Comparison of ENCODE assay signal across 9 cellular contexts in the genomic region with DNA sequence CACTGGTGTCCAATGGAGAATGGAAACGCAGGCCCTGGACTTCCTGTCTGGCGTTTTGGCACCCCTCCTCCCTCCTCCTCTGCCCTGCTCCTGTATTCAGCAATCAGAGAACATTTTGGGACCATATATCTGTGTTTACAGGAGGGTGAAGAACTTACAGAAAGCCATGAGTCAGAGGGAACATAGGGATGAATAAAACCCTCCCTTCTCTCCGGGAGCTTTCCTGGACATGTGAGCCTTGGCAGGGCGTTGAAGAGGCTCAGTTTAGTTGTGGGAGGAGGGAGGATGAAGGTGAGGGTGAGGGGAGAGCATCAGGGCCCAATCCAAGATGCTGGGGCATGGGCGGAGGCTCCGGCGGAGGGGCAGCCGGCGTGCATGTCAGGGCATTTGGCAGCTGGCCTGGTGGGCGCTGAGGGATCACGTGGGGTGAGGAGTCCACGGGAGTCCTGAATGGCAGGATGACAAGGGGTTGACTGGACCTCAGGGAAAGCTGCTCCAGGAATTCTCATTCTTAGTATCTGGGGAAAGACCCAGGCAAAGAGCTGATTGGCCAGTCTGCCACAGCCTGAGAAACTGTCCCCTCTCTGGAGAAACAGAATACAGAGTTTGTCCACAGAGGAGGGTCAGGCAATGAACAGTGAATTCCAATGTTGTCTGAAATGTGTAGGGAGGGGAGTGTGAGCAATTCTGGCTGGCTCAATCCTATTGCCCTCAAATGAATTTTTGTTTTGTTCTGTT. TPM values are rescaled to one million over a fixed set of nuclear protein-coding genes. Genes with fewer than 3 reads are reported as not detected.
DNase-seq lines count a peak whose midpoint lies in the region; ATAC-seq and TF ChIP-seq lines count a peak whose summit lies in the region.
"Had no signal": no experiment of that assay in that cellular context is flagged by ENCODE, and none has a peak within 500 bp of the region (broad histone marks: within the 10 kb centered on the region; RNA-seq: fewer than 3 reads in every experiment).

No MANE protein-coding gene starts in this region.

- H3K4me3 Mint-ChIP-seq in CD4-positive, alpha-beta T cell = no peak overlapping the region
- no peak overlapping the region for H3K4me3 Mint-ChIP-seq in activated T-helper 17 cell treated with anti-CD3 and anti-CD28 coated beads, Interleukin-2, amount 50 U/mL, for 72 hours
- H3K4me3 Mint-ChIP-seq: GM23338 had no signal

- H3K27ac Mint-ChIP-seq in CD4-positive, alpha-beta T cell = peak overlapping the region; percentile 78
- H3K27ac Mint-ChIP-seq in activated T-helper 17 cell treated with anti-CD3 and anti-CD28 coated beads, Interleukin-2, amount 50 U/mL, for 72 hours = peak overlapping the region; percentile 83
- H3K27ac Mint-ChIP-seq: GM23338 had no signal

- intact Hi-C loops in CD4-positive, alpha-beta T cell (cut with DNase I, micrococcal nuclease) = loop anchor here in 1 of 2 experiments (10.0 kb wide), 1 partner anchor 95 kb away; no protein-coding TSS in a partner anchor
- intact Hi-C loops in sigmoid colon (cut with DNase I) = no loop called here

- H3K9me3 Mint-ChIP-seq in CD4-positive, alpha-beta T cell = no peaks in the 10 kb centered on the region
- H3K9me3 Mint-ChIP-seq in activated T-helper 17 cell treated with anti-CD3 and anti-CD28 coated beads, Interleukin-2, amount 50 U/mL, for 72 hours = peaks cover 4% of the 10 kb centered on the region
- H3K9me3 Mint-ChIP-seq: GM23338 had no signal

- ATAC-seq in CD4-positive, alpha-beta T cell (ENCODE audit: poor library complexity) = no peak
- no peak for ATAC-seq in activated T-helper 17 cell treated with anti-CD3 and anti-CD28 coated beads, Interleukin-2, amount 50 U/mL, for 72 hours (replicated peaks)
- no peak for ATAC-seq in GM18868 (IDR thresholded peaks at IDR 0.05; ENCODE audit: unreplicated experiment)

- no peaks in the 10 kb centered on the region for H3K27me3 ChIP-seq in CD4-positive, alpha-beta T cell (ENCODE audit: control insufficient read depth, insufficient read depth, low read length)
- no peaks in the 10 kb centered on the region for H3K27me3 ChIP-seq in sigmoid colon

- TF ChIP-seq EP300 in sigmoid colon (IDR thresholded peaks at IDR 0.05) = peak in 2 of 4 donors; percentile 6 to 58

- TF ChIP-seq CTCF in CD4-positive, alpha-beta T cell (IDR thresholded peaks at IDR 0.05) = no peak
- no peak for TF ChIP-seq CTCF in sigmoid colon (IDR thresholded peaks at IDR 0.05)

- no peaks in the 10 kb centered on the region for H3K27me3 Mint-ChIP-seq in CD4-positive, alpha-beta T cell
- no peaks in the 10 kb centered on the region for H3K27me3 Mint-ChIP-seq in activated T-helper 17 cell treated with anti-CD3 and anti-CD28 coated beads, Interleukin-2, amount 50 U/mL, for 72 hours

- no peaks in the 10 kb centered on the region for H3K9me3 ChIP-seq in CD4-positive, alpha-beta T cell (ENCODE audit: control insufficient read depth, low read length)
- no peaks in the 10 kb centered on the region for H3K9me3 ChIP-seq in sigmoid colon

- H3K36me3 ChIP-seq in sigmoid colon = no peaks in the 10 kb centered on the region

- WGBS in sigmoid colon, 2 donors = 70 to 74% methylated on average over 12 of the region's 12 CpGs

- TF ChIP-seq POLR2A in sigmoid colon (IDR thresholded peaks at IDR 0.05) = no peak

- POLR2A ChIA-PET in CD4-positive, alpha-beta T cell (lab: Charles Lee) = no interaction called here

- H3K4me1 ChIP-seq in sigmoid colon = peaks cover 0 to 97% (median 93%) of the 10 kb centered on the region in 4 donors

- CTCF ChIA-PET in CD4-positive, alpha-beta T cell (lab: Charles Lee) = no interaction called here

- no peak overlapping the region for H3K27ac ChIP-seq in CD4-positive, alpha-beta T cell (ENCODE audit: low read depth, low read length)
- peak overlapping the region; percentile 79 to 92 (median 88) for H3K27ac ChIP-seq in sigmoid colon

- no peak overlapping the region for H3K4me3 ChIP-seq in sigmoid colon
- H3K4me3 ChIP-seq: GM23338 had no signal

- peaks cover 67% of the 10 kb centered on the region for H3K4me1 Mint-ChIP-seq in CD4-positive, alpha-beta T cell (ENCODE audit: low read depth)
- peaks cover 45% of the 10 kb centered on the region for H3K4me1 Mint-ChIP-seq in activated T-helper 17 cell treated with anti-CD3 and anti-CD28 coated beads, Interleukin-2, amount 50 U/mL, for 72 hours

- H3K36me3 Mint-ChIP-seq in CD4-positive, alpha-beta T cell (ENCODE audit: low read depth) = no peaks in the 10 kb centered on the region
- H3K36me3 Mint-ChIP-seq in activated T-helper 17 cell treated with anti-CD3 and anti-CD28 coated beads, Interleukin-2, amount 50 U/mL, for 72 hours (ENCODE audit: low read depth) = peaks cover 20% of the 10 kb centered on the region

- no peak for DNase-seq in CD4-positive, alpha-beta T cell
- DNase-seq in glomerular visceral epithelial cell (ENCODE audit: extremely low spot score) (peak; percentile 70), sigmoid colon (peak; percentile 73), NCI-H774 (lab: John Stamatoyannopoulos, UW) (no peak), ureter (ENCODE audit: low spot score) (no peak), NCI-H526 (lab: John Stamatoyannopoulos, UW) (no peak)

RNA-seq across cellular contexts. Expression of gene MICAL2, which starts 28.9 kb away (rescaled TPM):
- total RNA-seq in CD4-positive, alpha-beta T cell = 10 to 100 TPM; 12.8 to 14.1 TPM
- 100 to 1,000 TPM; 127 to 253 TPM for total RNA-seq in activated T-helper 17 cell treated with anti-CD3 and anti-CD28 coated beads, Interleukin-2, amount 50 U/mL, for 72 hours
- total RNA-seq in sigmoid colon (100 to 1,000 TPM; 115 to 145 (median 130) TPM), ureter (215 TPM)
- 10 to 100 TPM; 36.6 to 92.2 (median 91.1) TPM for polyA plus RNA-seq in sigmoid colon

Comparison
In these comparisons a context has a peak if more than half of its experiments do, and no peak if none do; other contexts are left out.
1. DNase-seq: peak in glomerular visceral epithelial cell (single experiment) and sigmoid colon (single experiment); none in CD4-positive, alpha-beta T cell (0 of 10), NCI-H774 (single experiment), ureter (single experiment) and NCI-H526 (0 of 2).
2. RNA of gene MICAL2, which starts 28.9 kb away (total RNA-seq): 127 to 253 TPM in activated T-helper 17 cell treated with anti-CD3 and anti-CD28 coated beads, Interleukin-2, amount 50 U/mL, for 72 hours, 215 TPM in ureter (single experiment) and 115 to 145 TPM in sigmoid colon; 12.8 to 14.1 TPM in CD4-positive, alpha-beta T cell; every median in the first group is over 4 times any median in the second.